Comparison of ENCODE assay signal across 18 cellular contexts in genomic region chr5:131112424-131112823, GRCh38.
"Had no signal": no experiment of that assay in that cellular context is flagged by ENCODE, and none has a peak within 500 bp of the region (broad histone marks: within the 10 kb centered on the region; RNA-seq: fewer than 3 reads in every experiment).

No MANE protein-coding gene starts in this region.

- H3K4me1 ChIP-seq: esophagus muscularis mucosa, gastrocnemius medialis, right atrium auricular region, sigmoid colon, testis had no signal

- H3K27me3 Mint-ChIP-seq: stimulated activated naive B cell treated with anti-CD40 and anti-IgM and Interleukin-4, amounts not matched to agents 10 μg/mL and 1 μg/mL and 100 μg/mL, for 72 hours; stimulated activated naive CD8-positive, alpha-beta T cell treated with anti-CD3 and anti-CD28 coated beads, Interleukin-15, amount 100 ng/mL, for 72 hours had no signal

- H3K27ac Mint-ChIP-seq: natural killer cell; stimulated activated naive B cell treated with anti-CD40 and anti-IgM and Interleukin-4, amounts not matched to agents 10 μg/mL and 1 μg/mL and 100 μg/mL, for 72 hours; stimulated activated naive CD8-positive, alpha-beta T cell treated with anti-CD3 and anti-CD28 coated beads, Interleukin-15, amount 100 ng/mL, for 72 hours had no signal

- H3K27ac ChIP-seq: epithelial cell of prostate, esophagus muscularis mucosa, gastrocnemius medialis, heart right ventricle, right atrium auricular region, sigmoid colon, skin epidermis, testis, tibial nerve had no signal

- H3K36me3 ChIP-seq: esophagus muscularis mucosa, gastrocnemius medialis, heart right ventricle, right atrium auricular region, sigmoid colon, tibial nerve had no signal

- H3K9me3 ChIP-seq: esophagus muscularis mucosa, gastrocnemius medialis, heart right ventricle, right atrium auricular region, sigmoid colon, testis, tibial nerve had no signal

- H3K4me1 Mint-ChIP-seq: natural killer cell had no signal

- H3K27me3 ChIP-seq: gastrocnemius medialis, right atrium auricular region, sigmoid colon, testis, tibial nerve had no signal

- H3K9me3 Mint-ChIP-seq: natural killer cell; stimulated activated naive B cell treated with anti-CD40 and anti-IgM and Interleukin-4, amounts not matched to agents 10 μg/mL and 1 μg/mL and 100 μg/mL, for 72 hours; stimulated activated naive CD8-positive, alpha-beta T cell treated with anti-CD3 and anti-CD28 coated beads, Interleukin-15, amount 100 ng/mL, for 72 hours had no signal

- DNase-seq: effector memory CD4-positive, alpha-beta T cell; gastrocnemius medialis; heart right ventricle; hypothalamus; kidney glomerular epithelial cell; natural killer cell; sigmoid colon; stimulated activated CD4-positive, alpha-beta T cell treated with anti-CD3 and anti-CD28 coated beads, Interleukin-2, amount 100 ng/mL, for 24 hours; stimulated activated CD4-positive, alpha-beta T cell treated with anti-CD3 and anti-CD28 coated beads, Interleukin-4, amount 100 ng/mL, for 4 hours; stimulated activated naive B cell treated with anti-CD40 and anti-IgM and Interleukin-4, amounts not matched to agents 10 μg/mL and 1 μg/mL and 100 μg/mL, for 72 hours; stimulated activated naive CD8-positive, alpha-beta T cell treated with anti-CD3 and anti-CD28 coated beads, Interleukin-15, amount 100 ng/mL, for 72 hours; testis had no signal

- ATAC-seq: gastrocnemius medialis; heart right ventricle; left lobe of liver; natural killer cell; stimulated activated naive B cell treated with anti-CD40 and anti-IgM and Interleukin-4, amounts not matched to agents 10 μg/mL and 1 μg/mL and 100 μg/mL, for 72 hours; stimulated activated naive CD8-positive, alpha-beta T cell treated with anti-CD3 and anti-CD28 coated beads, Interleukin-15, amount 100 ng/mL, for 72 hours had no signal

- H3K4me3 ChIP-seq: esophagus muscularis mucosa, gastrocnemius medialis, heart right ventricle, right atrium auricular region, sigmoid colon, skin epidermis, tibial nerve had no signal

- H3K36me3 Mint-ChIP-seq: natural killer cell; stimulated activated naive B cell treated with anti-CD40 and anti-IgM and Interleukin-4, amounts not matched to agents 10 μg/mL and 1 μg/mL and 100 μg/mL, for 72 hours had no signal

- H3K4me3 Mint-ChIP-seq: natural killer cell; stimulated activated naive B cell treated with anti-CD40 and anti-IgM and Interleukin-4, amounts not matched to agents 10 μg/mL and 1 μg/mL and 100 μg/mL, for 72 hours; stimulated activated naive CD8-positive, alpha-beta T cell treated with anti-CD3 and anti-CD28 coated beads, Interleukin-15, amount 100 ng/mL, for 72 hours had no signal
